Comparison of ENCODE assay signal across 16 cellular contexts in the genomic region with DNA sequence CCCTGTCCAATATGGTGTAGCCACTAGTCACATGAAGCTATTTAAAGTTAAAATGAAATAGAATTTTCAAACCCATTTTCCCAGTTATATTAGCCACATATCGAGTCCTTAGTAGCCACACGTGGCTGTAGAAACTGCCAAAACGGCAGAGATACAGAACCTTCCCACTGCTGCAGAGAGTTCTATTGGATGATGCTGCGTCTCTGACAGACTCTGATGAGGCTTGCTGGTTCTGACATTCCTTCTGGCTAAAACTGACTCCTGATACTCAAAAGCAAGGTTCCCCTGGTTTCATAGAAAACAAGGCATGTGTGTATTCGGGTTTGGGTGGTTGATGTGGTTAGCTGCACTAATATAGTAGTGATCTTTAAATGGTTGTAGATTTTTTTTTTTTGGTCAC.
DNase-seq lines count a peak whose midpoint lies in the region; ATAC-seq and TF ChIP-seq lines count a peak whose summit lies in the region.
"Had no signal": no experiment of that assay in that cellular context is flagged by ENCODE, and none has a peak within 500 bp of the region (broad histone marks: within the 10 kb centered on the region; RNA-seq: fewer than 3 reads in every experiment).

No MANE protein-coding gene starts in this region.

- H3K9me3 ChIP-seq in T-helper 17 cell (ENCODE audit: control insufficient read depth, low read length, poor library complexity, severe bottlenecking) (no peaks in the 10 kb centered on the region), iPS-18a (ENCODE audit: control insufficient read depth, low read depth, low read length) (no peaks in the 10 kb centered on the region), gastrocnemius medialis (no peaks in the 10 kb centered on the region)
- H3K9me3 ChIP-seq: heart left ventricle had no signal

- H3K27me3 Mint-ChIP-seq in T-helper 17 cell (no peaks in the 10 kb centered on the region), progenitor cell of endocrine pancreas (no peaks in the 10 kb centered on the region)
- H3K27me3 Mint-ChIP-seq: activated CD8-positive, alpha-beta memory T cell treated with anti-CD3 and anti-CD28 coated beads, Interleukin-2, amount 10 ng/mL, durations not matched to agents 7 days and 5 days; activated naive CD4-positive, alpha-beta T cell treated with anti-CD3 and anti-CD28 coated beads, Interleukin-2, amount 50 U/mL, for 24 hours had no signal

- H3K9ac ChIP-seq in iPS-18a (ENCODE audit: low read length): peak overlapping the region; percentile 36

- peak overlapping the region; percentile 31 for H3K4me3 ChIP-seq in iPS-18a (ENCODE audit: low read length)
- no peak overlapping the region for H3K4me3 ChIP-seq in gastrocnemius medialis

- in situ Hi-C loops in gastrocnemius medialis (cut with MboI; ENCODE audit: low sequenced_read_pairs in 4 of 4): loop anchor here in 1 of 4 donors (25.0 kb wide), 1 partner anchor 99 kb away; no protein-coding TSS in a partner anchor

- H3K4me1 Mint-ChIP-seq in T-helper 17 cell (peaks cover 33% of the 10 kb centered on the region), progenitor cell of endocrine pancreas (ENCODE audit: low read depth) (peaks cover 63% of the 10 kb centered on the region)

- no peaks in the 10 kb centered on the region for H3K9me3 Mint-ChIP-seq in progenitor cell of endocrine pancreas (ENCODE audit: low read depth)
- H3K9me3 Mint-ChIP-seq: activated naive CD4-positive, alpha-beta T cell treated with anti-CD3 and anti-CD28 coated beads, Interleukin-2, amount 50 U/mL, for 24 hours; CD8-positive, alpha-beta T cell had no signal

- ATAC-seq in T-helper 17 cell (no peak), gastrocnemius medialis (no peak)
- ATAC-seq: activated CD8-positive, alpha-beta memory T cell treated with anti-CD3 and anti-CD28 coated beads, Interleukin-2, amount 10 ng/mL, durations not matched to agents 7 days and 5 days; CD8-positive, alpha-beta T cell; PC-3 had no signal

- H3K27ac ChIP-seq in iPS-18a (ENCODE audit: low read length): peak overlapping the region; percentile 46
- H3K27ac ChIP-seq in gastrocnemius medialis: peak overlapping the region in 1 of 4 donors; percentile 10
- H3K27ac ChIP-seq: 22Rv1, VCaP had no signal

- H3K4me1 ChIP-seq in iPS-18a (ENCODE audit: control insufficient read depth, low read depth, low read length) (peaks cover 64% of the 10 kb centered on the region), gastrocnemius medialis (peaks cover 28 to 35% of the 10 kb centered on the region in 2 donors)

- TF ChIP-seq CTCF in progenitor cell of endocrine pancreas (IDR thresholded peaks at IDR 0.05; ENCODE audit: unreplicated experiment) (no peak), gastrocnemius medialis (IDR thresholded peaks at IDR 0.05 in 4 of 5, conservative IDR thresholded peaks at IDR 0.05 in 1 of 5) (no peak)

- intact Hi-C loops in gastrocnemius medialis (cut with DNase I; ENCODE audit: low total_unique reads): no loop called here

- peak; percentile 46 for DNase-seq in NCI-H2171 treated with DMSO at 0.1 percent for 48 hours (lab: John Stamatoyannopoulos, UW)
- no peak for DNase-seq in NCI-H2171 (lab: John Stamatoyannopoulos, UW)
- DNase-seq in T-helper 17 cell: no peak
- no peak for DNase-seq in progenitor cell of endocrine pancreas (ENCODE audit: low spot score, unreplicated experiment)
- no peak for DNase-seq in erythroblast (lab: John Stamatoyannopoulos, UW)
- no peak for DNase-seq in HUDEP-2 (lab: John Stamatoyannopoulos, UW; ENCODE audit: unreplicated experiment in 76 of 76)
- no peak for DNase-seq in gastrocnemius medialis
- DNase-seq: activated CD8-positive, alpha-beta memory T cell treated with anti-CD3 and anti-CD28 coated beads, Interleukin-2, amount 10 ng/mL, durations not matched to agents 7 days and 5 days; CD8-positive, alpha-beta T cell; heart left ventricle; PC-3; stimulated activated CD4-positive, alpha-beta T cell treated with anti-CD3 and anti-CD28 coated beads, Interleukin-4, amount 100 ng/mL, for 4 hours had no signal

- H3K36me3 Mint-ChIP-seq in T-helper 17 cell (ENCODE audit: low read depth) (peaks cover 7% of the 10 kb centered on the region), progenitor cell of endocrine pancreas (ENCODE audit: insufficient read depth) (no peaks in the 10 kb centered on the region)

- no peaks in the 10 kb centered on the region for H3K36me3 ChIP-seq in iPS-18a (ENCODE audit: control insufficient read depth, low read depth, low read length)
- no peaks in the 10 kb centered on the region for H3K36me3 ChIP-seq in gastrocnemius medialis
- H3K36me3 ChIP-seq: heart left ventricle had no signal

- H3K27me3 ChIP-seq in iPS-18a (ENCODE audit: control insufficient read depth, insufficient read depth, low read length) (no peaks in the 10 kb centered on the region), gastrocnemius medialis (no peaks in the 10 kb centered on the region)
- H3K27me3 ChIP-seq: heart left ventricle had no signal

- TF ChIP-seq POLR2A in erythroblast (IDR thresholded peaks at IDR 0.05; ENCODE audit: low read length) (no peak), gastrocnemius medialis (IDR thresholded peaks at IDR 0.05) (no peak)

- peak overlapping the region; percentile 88 for H3K27ac Mint-ChIP-seq in T-helper 17 cell
- H3K27ac Mint-ChIP-seq in progenitor cell of endocrine pancreas: peak overlapping the region; percentile 10
- H3K27ac Mint-ChIP-seq: activated CD8-positive, alpha-beta memory T cell treated with anti-CD3 and anti-CD28 coated beads, Interleukin-2, amount 10 ng/mL, durations not matched to agents 7 days and 5 days; activated naive CD4-positive, alpha-beta T cell treated with anti-CD3 and anti-CD28 coated beads, Interleukin-2, amount 50 U/mL, for 24 hours; CD8-positive, alpha-beta T cell had no signal

- H3K4me3 Mint-ChIP-seq in T-helper 17 cell (no peak overlapping the region), progenitor cell of endocrine pancreas (ENCODE audit: low read depth) (no peak overlapping the region)
- H3K4me3 Mint-ChIP-seq: activated CD8-positive, alpha-beta memory T cell treated with anti-CD3 and anti-CD28 coated beads, Interleukin-2, amount 10 ng/mL, durations not matched to agents 7 days and 5 days; activated naive CD4-positive, alpha-beta T cell treated with anti-CD3 and anti-CD28 coated beads, Interleukin-2, amount 50 U/mL, for 24 hours; CD8-positive, alpha-beta T cell had no signal
